In the genomic region with DNA sequence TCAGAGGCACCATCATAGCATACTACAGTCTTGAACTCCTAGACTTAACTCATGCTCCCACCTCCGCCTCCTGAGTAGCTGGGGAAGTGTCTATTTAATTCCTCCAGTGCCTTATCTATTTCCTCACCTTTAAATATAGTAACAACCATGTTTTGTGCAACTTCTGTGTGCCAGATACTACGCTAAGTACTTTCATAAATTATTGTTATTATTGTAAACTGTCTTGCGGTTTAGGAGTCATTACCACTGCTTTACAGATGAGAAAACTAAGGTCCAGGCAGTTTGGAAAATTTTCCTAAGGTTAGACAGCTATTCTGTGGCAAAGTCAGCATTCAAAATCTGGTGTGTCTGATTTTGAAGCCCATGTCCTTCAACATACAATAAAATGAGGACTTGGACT, we compare ENCODE assay signal across 1 cellular context.
A peak's percentile ranks its signal among the peaks of the same experiment; 100 is the strongest.
TF ChIP-seq lines count a peak whose summit lies in the region.

No MANE protein-coding gene starts in this region.

TF ChIP-seq in K562, 482 proteins besides CTCF, POLR2A, EP300 and RAD21 (continued from another document):
- peak; percentile 42; the same call in 1 of the 2 replicates for TF ChIP-seq CBFA2T3 (IDR thresholded peaks at IDR 0.05)
TF ChIP-seq in K562: peak in this region for 7.
